In genomic region chr16:84619103-84619460, GRCh38 we compare ENCODE assay signal across 12 cellular contexts. TPM values are rescaled to one million over a fixed set of nuclear protein-coding genes. Genes with fewer than 3 reads are reported as not detected.
A peak's percentile ranks its signal among the peaks of the same experiment; 100 is the strongest.
DNase-seq lines count a peak whose midpoint lies in the region; ATAC-seq and TF ChIP-seq lines count a peak whose summit lies in the region.
"Had no signal": no experiment of that assay in that cellular context is flagged by ENCODE, and none has a peak within 500 bp of the region (broad histone marks: within the 10 kb centered on the region; RNA-seq: fewer than 3 reads in every experiment).

No MANE protein-coding gene starts in this region.

- H3K4me3 Mint-ChIP-seq in brain: peak overlapping the region; percentile 63 to 86 (median 74)
- H3K4me3 Mint-ChIP-seq in naive thymus-derived CD4-positive, alpha-beta T cell: peak overlapping the region; percentile 30 to 80 (median 58)

- H3K9ac ChIP-seq in HUES48 (ENCODE audit: low read depth, low read length): peak overlapping the region; percentile 66

- peak overlapping the region; percentile 29 to 91 (median 69) for H3K27ac Mint-ChIP-seq in brain
- peak overlapping the region in 7 of 9 donors; percentile 16 to 81 (median 73) for H3K27ac Mint-ChIP-seq in naive thymus-derived CD4-positive, alpha-beta T cell

- H2AFZ ChIP-seq in ACC112 (ENCODE audit: low read length, unreplicated experiment): peak overlapping the region; percentile 18

- intact Hi-C loops in naive thymus-derived CD4-positive, alpha-beta T cell (cut with micrococcal nuclease): loop anchor here in 1 of 2 donors (5.0 kb wide), 1 partner anchor 427 kb away; the partner anchor contains the start of gene ADAD2

- peak overlapping the region; percentile 94 for H3K27ac ChIP-seq in ACC112 (ENCODE audit: low read depth, low read length)
- peak overlapping the region; percentile 91 for H3K27ac ChIP-seq in HUES48 (ENCODE audit: low read depth, low read length)
- no peak overlapping the region for H3K27ac ChIP-seq in naive thymus-derived CD4-positive, alpha-beta T cell (ENCODE audit: low read depth, low read length)
- H3K27ac ChIP-seq: psoas muscle had no signal

- peak overlapping the region; percentile 72; the same call in 1 of the 2 replicates for H3K4me3 ChIP-seq in ACC112 (ENCODE audit: low read depth, low read length)
- peak overlapping the region; percentile 84; the same call in 1 of the 2 replicates for H3K4me3 ChIP-seq in HUES48 (ENCODE audit: low read depth, low read length)
- H3K4me3 ChIP-seq in naive thymus-derived CD4-positive, alpha-beta T cell (ENCODE audit: low read length): no peak overlapping the region
- H3K4me3 ChIP-seq: psoas muscle had no signal

- in situ Hi-C loops in G401 (cut with HindIII; ENCODE audit: low sequenced_read_pairs): no loop called here

- POLR2A ChIA-PET in naive thymus-derived CD4-positive, alpha-beta T cell (lab: Charles Lee): interaction anchor here (0.6 to 7.8 kb wide), 9 partner anchors 11 to 120 kb away, joined by 3 to 96 read pairs (median 26); partner anchors contain the start of genes KLHL36 and MEAK7

- no peak for TF ChIP-seq CTCF in brain (conservative IDR thresholded peaks at IDR 0.05)

- peaks cover 15% of the 10 kb centered on the region for H3K27me3 Mint-ChIP-seq in brain
- H3K27me3 Mint-ChIP-seq in naive thymus-derived CD4-positive, alpha-beta T cell: peaks cover 0 to 23% (median 0%) of the 10 kb centered on the region in 5 donors

- no peaks in the 10 kb centered on the region for H3K27me3 ChIP-seq in ACC112 (ENCODE audit: insufficient read depth, low read length)
- peaks cover 11% of the 10 kb centered on the region for H3K27me3 ChIP-seq in HUES48 (ENCODE audit: control insufficient read depth, insufficient read depth, low read length)
- no peaks in the 10 kb centered on the region for H3K27me3 ChIP-seq in naive thymus-derived CD4-positive, alpha-beta T cell (ENCODE audit: control insufficient read depth in 2 of 2, insufficient read depth in 2 of 2, low read length in 2 of 2)

- DNase-seq in naive thymus-derived CD4-positive, alpha-beta T cell: no peak
- DNase-seq in HT-29 (ENCODE audit: low spot score) (no peak), HPDE6-E6E7 (ENCODE audit: extremely low spot score) (no peak), G401 (ENCODE audit: low spot score) (no peak), CD1c-positive myeloid dendritic cell (ENCODE audit: extremely low spot score) (no peak)
- DNase-seq: activated CD8-positive, alpha-beta memory T cell treated with anti-CD3 and anti-CD28 coated beads, Interleukin-2, amount 50 U/mL, for 48 hours; cortex of kidney; NCI-H345 had no signal

- H3K9me3 Mint-ChIP-seq in brain: no peaks in the 10 kb centered on the region
- no peaks in the 10 kb centered on the region for H3K9me3 Mint-ChIP-seq in naive thymus-derived CD4-positive, alpha-beta T cell

- H3K4me1 Mint-ChIP-seq in brain: peaks cover 60% of the 10 kb centered on the region
- H3K4me1 Mint-ChIP-seq in naive thymus-derived CD4-positive, alpha-beta T cell: peaks cover 22 to 58% (median 44%) of the 10 kb centered on the region in 7 donors

- H3K79me2 ChIP-seq in ACC112 (ENCODE audit: control insufficient read depth, insufficient read depth, low read length, unreplicated experiment): peaks cover 37% of the 10 kb centered on the region

- H3K9me3 ChIP-seq in HUES48 (ENCODE audit: control insufficient read depth, insufficient read depth, low read length): no peaks in the 10 kb centered on the region
- no peaks in the 10 kb centered on the region for H3K9me3 ChIP-seq in naive thymus-derived CD4-positive, alpha-beta T cell (ENCODE audit: control insufficient read depth in 2 of 3, low read length in 3 of 3)
- H3K9me3 ChIP-seq: psoas muscle had no signal

- H3K4me1 ChIP-seq in ACC112 (ENCODE audit: control insufficient read depth, insufficient read depth, low read length, unreplicated experiment) (peaks cover 41% of the 10 kb centered on the region), HUES48 (ENCODE audit: control insufficient read depth, insufficient read depth, low read length) (peaks cover 25% of the 10 kb centered on the region)
- peaks cover 21 to 29% of the 10 kb centered on the region in 2 donors for H3K4me1 ChIP-seq in naive thymus-derived CD4-positive, alpha-beta T cell (ENCODE audit: control insufficient read depth in 2 of 2, insufficient read depth in 2 of 2, low read length in 2 of 2)

- ATAC-seq in naive thymus-derived CD4-positive, alpha-beta T cell: no peak

- H3K36me3 Mint-ChIP-seq in brain: peaks cover 3% of the 10 kb centered on the region
- peaks cover 0 to 27% (median 8%) of the 10 kb centered on the region in 5 donors for H3K36me3 Mint-ChIP-seq in naive thymus-derived CD4-positive, alpha-beta T cell

- CTCF ChIA-PET in naive thymus-derived CD4-positive, alpha-beta T cell (lab: Charles Lee): interaction anchor here (0.7 to 3.9 kb wide), 3 partner anchors 31 to 114 kb away, joined by 3 to 25 read pairs (median 3); no protein-coding TSS in a partner anchor

- H3K36me3 ChIP-seq in ACC112 (ENCODE audit: insufficient read depth, low read length): peaks cover 4% of the 10 kb centered on the region; the same call in 1 of the 2 replicates
- 0 out of 2 replicates have a peak, but pooled peaks cover 8% of the 10 kb centered on the region for H3K36me3 ChIP-seq in HUES48 (ENCODE audit: control insufficient read depth, insufficient read depth, low read length)
- peaks cover 0 to 10% (median 0%) of the 10 kb centered on the region in 3 experiments for H3K36me3 ChIP-seq in naive thymus-derived CD4-positive, alpha-beta T cell (ENCODE audit: control insufficient read depth in 2 of 3, insufficient read depth in 3 of 3, low read length in 3 of 3)

RNA-seq across cellular contexts. Expression of gene COTL1, which starts 1.2 kb away (rescaled TPM):
- polyA plus RNA-seq in brain (ENCODE audit: insufficient read depth, low read depth, low replicate concordance): 902 TPM
- 100 to 1,000 TPM in 3 of 5 experiments, 10 to 100 TPM in 2; 84.2 to 704 (median 172) TPM for total RNA-seq in naive thymus-derived CD4-positive, alpha-beta T cell
- 100 to 1,000 TPM; 268 to 344 TPM for polyA plus RNA-seq in naive thymus-derived CD4-positive, alpha-beta T cell
- total RNA-seq in HT-29 (2014; rRNA removed; shearing (Covaris generic)): 105 and 121 TPM in 2 replicates
- total RNA-seq in G401 (2014; rRNA removed; shearing (Covaris generic)): 69.0 and 79.9 TPM in 2 replicates

RNA-seq across cellular contexts. Expression of gene KLHL36, which starts 29.2 kb away (rescaled TPM):
- 19.2 TPM for polyA plus RNA-seq in brain (ENCODE audit: insufficient read depth, low read depth, low replicate concordance)
- 100 to 1,000 TPM in 2 of 5 experiments, 10 to 100 TPM in 3; 51.8 to 161 (median 97.8) TPM for total RNA-seq in naive thymus-derived CD4-positive, alpha-beta T cell
- 10 to 100 TPM; 45.8 to 73.7 TPM for polyA plus RNA-seq in naive thymus-derived CD4-positive, alpha-beta T cell
- total RNA-seq in HT-29 (2014; rRNA removed; shearing (Covaris generic)): 64.9 and 70.1 TPM in 2 replicates
- total RNA-seq in G401 (2014; rRNA removed; shearing (Covaris generic)): 29.7 and 35.2 TPM in 2 replicates
